In the genomic region with DNA sequence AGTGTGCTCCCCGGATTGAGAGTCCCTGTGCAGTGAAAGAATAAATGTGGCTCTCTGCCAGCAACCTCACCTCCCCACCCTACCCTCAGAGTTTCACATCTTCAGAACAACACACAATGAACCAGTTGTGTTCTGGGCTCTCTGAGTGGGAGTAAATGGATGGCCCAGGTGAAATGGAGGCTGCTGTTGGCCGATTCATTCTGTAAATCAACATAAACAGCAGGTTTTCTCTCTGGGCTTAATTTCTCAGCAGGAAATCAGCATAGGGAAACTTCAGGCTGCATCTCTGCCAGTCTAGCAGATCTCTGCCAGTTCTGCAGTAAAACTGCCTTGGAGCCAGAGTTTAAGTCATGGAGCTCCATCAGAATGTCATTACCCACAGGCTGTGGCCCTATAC, we compare ENCODE assay signal across 16 cellular contexts. TPM values are rescaled to one million over a fixed set of nuclear protein-coding genes. Genes with fewer than 3 reads are reported as not detected.
DNase-seq lines count a peak whose midpoint lies in the region; ATAC-seq and TF ChIP-seq lines count a peak whose summit lies in the region.
"Had no signal": no experiment of that assay in that cellular context is flagged by ENCODE, and none has a peak within 500 bp of the region (broad histone marks: within the 10 kb centered on the region; RNA-seq: fewer than 3 reads in every experiment).

No MANE protein-coding gene starts in this region.

- no peaks in the 10 kb centered on the region for H3K27me3 ChIP-seq in CD4-positive, alpha-beta T cell (ENCODE audit: control insufficient read depth, insufficient read depth, low read length)
- H3K27me3 ChIP-seq in H7 (ENCODE audit: control insufficient read depth, insufficient read depth, low read length): no peaks in the 10 kb centered on the region
- no peaks in the 10 kb centered on the region for H3K27me3 ChIP-seq in BE2C
- H3K27me3 ChIP-seq: pancreas had no signal

- POLR2A ChIA-PET in CD4-positive, alpha-beta T cell (lab: Charles Lee): no interaction called here
- POLR2A ChIA-PET in activated CD8-positive, alpha-beta T cell treated with anti-CD3 and anti-CD28 coated beads, Interleukin-2, amount 10 ng/mL, durations not matched to agents 7 days and 5 days (lab: Charles Lee): interaction anchor here (0.8 to 3.2 kb wide), 6 partner anchors 13 to 97 kb away, joined by 3 to 23 read pairs (median 6); a partner anchor contains a TSS

- ATAC-seq in CD4-positive, alpha-beta T cell (ENCODE audit: poor library complexity): no peak
- no peak for ATAC-seq in activated CD8-positive, alpha-beta T cell treated with anti-CD3 and anti-CD28 coated beads, Interleukin-2, amount 10 ng/mL, durations not matched to agents 7 days and 5 days
- ATAC-seq in left colon: peak; percentile 42
- no peak for ATAC-seq in HG03039 (IDR thresholded peaks at IDR 0.05; ENCODE audit: unreplicated experiment)
- ATAC-seq: pancreas, PC-3 had no signal

- intact Hi-C loops in CD4-positive, alpha-beta T cell (cut with DNase I, micrococcal nuclease): no loop called here
- intact Hi-C loops in left colon (cut with DNase I, micrococcal nuclease): no loop called here

- no peaks in the 10 kb centered on the region for H3K9me3 Mint-ChIP-seq in CD4-positive, alpha-beta T cell
- H3K9me3 Mint-ChIP-seq in activated CD8-positive, alpha-beta T cell treated with anti-CD3 and anti-CD28 coated beads, Interleukin-2, amount 10 ng/mL, durations not matched to agents 7 days and 5 days (ENCODE audit: insufficient read depth): no peaks in the 10 kb centered on the region
- H3K9me3 Mint-ChIP-seq in endothelial cell (ENCODE audit: unreplicated experiment): no peaks in the 10 kb centered on the region
- H3K9me3 Mint-ChIP-seq: IgD-negative memory B cell had no signal

- H3K27me3 Mint-ChIP-seq in CD4-positive, alpha-beta T cell: no peaks in the 10 kb centered on the region
- H3K27me3 Mint-ChIP-seq in activated CD8-positive, alpha-beta T cell treated with anti-CD3 and anti-CD28 coated beads, Interleukin-2, amount 10 ng/mL, durations not matched to agents 7 days and 5 days (ENCODE audit: low read depth): no peaks in the 10 kb centered on the region
- H3K27me3 Mint-ChIP-seq in endothelial cell (ENCODE audit: unreplicated experiment): peaks cover 3% of the 10 kb centered on the region
- H3K27me3 Mint-ChIP-seq: IgD-negative memory B cell had no signal

- DNase-seq in CD4-positive, alpha-beta T cell: no peak
- peak; percentile 65 for DNase-seq in H7
- no peak for DNase-seq in activated CD8-positive, alpha-beta T cell treated with anti-CD3 and anti-CD28 coated beads, Interleukin-2, amount 10 ng/mL, durations not matched to agents 7 days and 5 days
- DNase-seq in left colon: no peak
- no peak for DNase-seq in NOMO-1 treated with dmso at 0.1 percent for 144 hours (lab: John Stamatoyannopoulos, UW; ENCODE audit: unreplicated experiment)
- DNase-seq in endothelial cell (ENCODE audit: low spot score): no peak
- DNase-seq in BE2C: no peak
- DNase-seq: Caco-2, cortex of kidney, foreskin melanocyte, NCI-H1930, pancreas, PC-3, T-helper 9 cell had no signal

- no peak overlapping the region for H3K27ac ChIP-seq in CD4-positive, alpha-beta T cell (ENCODE audit: low read depth, low read length)
- H3K27ac ChIP-seq: pancreas had no signal

- H3K36me3 ChIP-seq in H7 (replicated peaks; ENCODE audit: control insufficient read depth, insufficient read depth, low read length) (peaks cover 11% of the 10 kb centered on the region), BE2C (peaks cover 18% of the 10 kb centered on the region)
- H3K36me3 ChIP-seq: pancreas had no signal

- CTCF ChIA-PET in CD4-positive, alpha-beta T cell (lab: Charles Lee): no interaction called here
- CTCF ChIA-PET in activated CD8-positive, alpha-beta T cell treated with anti-CD3 and anti-CD28 coated beads, Interleukin-2, amount 10 ng/mL, durations not matched to agents 7 days and 5 days (lab: Charles Lee): interaction anchor here (1.0 to 6.6 kb wide), 8 partner anchors 10 to 119 kb away, joined by 3 to 50 read pairs (median 4); a partner anchor contains a TSS

- peaks cover 9% of the 10 kb centered on the region for H3K4me1 ChIP-seq in BE2C
- H3K4me1 ChIP-seq: Caco-2 had no signal

- no peaks in the 10 kb centered on the region for H3K9me3 ChIP-seq in CD4-positive, alpha-beta T cell (ENCODE audit: control insufficient read depth, low read length)
- no peaks in the 10 kb centered on the region for H3K9me3 ChIP-seq in BE2C
- H3K9me3 ChIP-seq: Caco-2, pancreas had no signal

- H3K4me3 Mint-ChIP-seq in CD4-positive, alpha-beta T cell: no peak overlapping the region
- peak overlapping the region; percentile 40 for H3K4me3 Mint-ChIP-seq in activated CD8-positive, alpha-beta T cell treated with anti-CD3 and anti-CD28 coated beads, Interleukin-2, amount 10 ng/mL, durations not matched to agents 7 days and 5 days
- H3K4me3 Mint-ChIP-seq in endothelial cell (ENCODE audit: unreplicated experiment): no peak overlapping the region

- no peak for TF ChIP-seq CTCF in CD4-positive, alpha-beta T cell (IDR thresholded peaks at IDR 0.05)
- no peak for TF ChIP-seq CTCF in endothelial cell (IDR thresholded peaks at IDR 0.05; ENCODE audit: unreplicated experiment)
- no peak for TF ChIP-seq CTCF in BE2C (IDR thresholded peaks at IDR 0.05; ENCODE audit: low read depth, low read length)

- H3K4me3 ChIP-seq in H7 (ENCODE audit: insufficient read depth, low read depth, low read length) (no peak overlapping the region), BE2C (ENCODE audit: low read depth, low read length) (no peak overlapping the region)
- H3K4me3 ChIP-seq: pancreas had no signal

- peak overlapping the region; percentile 50 for H3K27ac Mint-ChIP-seq in CD4-positive, alpha-beta T cell
- H3K27ac Mint-ChIP-seq in activated CD8-positive, alpha-beta T cell treated with anti-CD3 and anti-CD28 coated beads, Interleukin-2, amount 10 ng/mL, durations not matched to agents 7 days and 5 days: peak overlapping the region; percentile 86
- H3K27ac Mint-ChIP-seq in endothelial cell (ENCODE audit: unreplicated experiment): no peak overlapping the region

- H3K4me1 Mint-ChIP-seq in CD4-positive, alpha-beta T cell (ENCODE audit: low read depth): peaks cover 26% of the 10 kb centered on the region
- peaks cover 92% of the 10 kb centered on the region for H3K4me1 Mint-ChIP-seq in activated CD8-positive, alpha-beta T cell treated with anti-CD3 and anti-CD28 coated beads, Interleukin-2, amount 10 ng/mL, durations not matched to agents 7 days and 5 days (ENCODE audit: low read depth)
- no peaks in the 10 kb centered on the region for H3K4me1 Mint-ChIP-seq in endothelial cell (ENCODE audit: unreplicated experiment)

- H3K36me3 Mint-ChIP-seq in CD4-positive, alpha-beta T cell (ENCODE audit: low read depth): peaks cover 14% of the 10 kb centered on the region
- peaks cover 71% of the 10 kb centered on the region for H3K36me3 Mint-ChIP-seq in activated CD8-positive, alpha-beta T cell treated with anti-CD3 and anti-CD28 coated beads, Interleukin-2, amount 10 ng/mL, durations not matched to agents 7 days and 5 days (ENCODE audit: low read depth)
- no peaks in the 10 kb centered on the region for H3K36me3 Mint-ChIP-seq in endothelial cell (ENCODE audit: low read depth, unreplicated experiment)

RNA-seq across cellular contexts. Expression of a gene that starts 54.6 kb away (rescaled TPM):
- total RNA-seq in CD4-positive, alpha-beta T cell: 100 to 1,000 TPM in 1 of 2 experiments, 10 to 100 TPM in 1; 97.4 to 104 TPM
- 56.5 and 68.9 TPM in 2 replicates for total RNA-seq in H7 (2014; rRNA removed; shearing (Covaris generic))
- 10 to 100 TPM; 86.0 to 86.5 TPM for total RNA-seq in activated CD8-positive, alpha-beta T cell treated with anti-CD3 and anti-CD28 coated beads, Interleukin-2, amount 10 ng/mL, durations not matched to agents 7 days and 5 days
- total RNA-seq in left colon: 100 to 1,000 TPM in 1 of 2 donors, 10 to 100 TPM in 1; 74.0 to 101 TPM
- 143 TPM for total RNA-seq in endothelial cell (ENCODE audit: unreplicated experiment)
- polyA plus RNA-seq in BE2C (2012; ENCODE audit: insufficient read depth, insufficient read length, low read depth): 41.1 TPM
